In the genomic region with DNA sequence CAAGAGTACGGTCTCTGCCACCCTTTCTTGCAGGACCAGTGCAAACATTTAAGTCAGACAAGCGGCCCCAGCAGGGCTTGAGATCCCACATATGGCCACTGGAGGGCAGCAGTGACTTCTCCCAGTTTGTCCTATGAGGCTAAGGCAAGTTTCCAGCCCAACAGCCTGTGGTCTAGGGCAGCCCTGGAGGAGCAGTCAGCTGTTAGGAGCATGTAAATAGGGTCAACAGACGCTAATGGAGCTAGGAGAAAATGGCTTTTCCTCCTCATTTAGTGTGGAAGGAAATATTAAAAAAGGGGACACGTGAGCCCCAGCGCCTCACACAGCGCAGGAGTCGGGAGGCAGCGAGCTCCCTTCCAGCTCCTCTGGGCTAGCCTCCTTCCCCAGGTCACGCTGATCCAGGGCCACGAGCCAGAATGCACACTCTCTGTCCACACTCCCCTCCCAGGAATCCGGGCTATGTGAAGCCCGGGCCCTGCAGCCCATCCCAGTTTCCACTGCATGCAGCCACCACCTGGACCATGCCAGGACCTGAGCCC, we compare ENCODE assay signal across 8 cellular contexts.
DNase-seq lines count a peak whose midpoint lies in the region; ATAC-seq, FAIRE-seq and TF ChIP-seq lines count a peak whose summit lies in the region.

No MANE protein-coding gene starts in this region.

- peak; percentile 78 for ATAC-seq in HG03571 (IDR thresholded peaks at IDR 0.05; ENCODE audit: unreplicated experiment)
- peak; percentile 83 for ATAC-seq in activated CD8-positive, alpha-beta T cell treated with anti-CD3 and anti-CD28 coated beads, Interleukin-2, amount 10 ng/mL, durations not matched to agents 7 days and 5 days

- H3K9ac ChIP-seq in H1 (replicated peaks in 1 of 4; ENCODE audit: extremely low read depth in 1 of 4, low read depth in 3 of 4, low read length in 3 of 4) (no peak overlapping the region), mesenchymal stem cell (ENCODE audit: low read length) (peak overlapping the region; percentile 73)

- no peak overlapping the region for H3K27ac ChIP-seq in H1 (ENCODE audit: low read depth, low read length)
- no peak overlapping the region for H3K27ac ChIP-seq in mesenchymal stem cell (ENCODE audit: low read length, poor library complexity, severe bottlenecking)

- H2BK12ac ChIP-seq in H1 (ENCODE audit: low read depth, low read length) (peak overlapping the region; percentile 89), mesenchymal stem cell (ENCODE audit: low read length in 2 of 2) (peak overlapping the region; percentile 15 to 69)

- peak; percentile 83 for FAIRE-seq in GM18507 (lab: Jason Lieb, UNC)
- peak; percentile 92 for FAIRE-seq in H1 (lab: Jason Lieb, UNC)

- H3K18ac ChIP-seq in H1 (ENCODE audit: extremely low read depth, low read length) (peak overlapping the region; percentile 68), mesenchymal stem cell (ENCODE audit: low read depth in 1 of 2, low read length in 2 of 2) (peak overlapping the region; percentile 2 to 81)

- DNase-seq in 8988T (peak; percentile 49), GM18507 (ENCODE audit: extremely low spot score, insufficient read length, low read depth) (peak; percentile 43), NCI-H82 (lab: John Stamatoyannopoulos, UW) (peak; percentile 94), H1 (ENCODE audit: low read depth in 1 of 2, low spot score in 2 of 2) (peak; percentile 91 to 96), mesenchymal stem cell (peak; percentile 92)
- DNase-seq in activated CD8-positive, alpha-beta T cell treated with anti-CD3 and anti-CD28 coated beads, Interleukin-2, amount 10 ng/mL, durations not matched to agents 7 days and 5 days = peak; percentile 80
- peak; percentile 18 for DNase-seq in stimulated activated CD8-positive, alpha-beta memory T cell treated with anti-CD3 and anti-CD28 coated beads, Interleukin-12 subunit alpha, Interleukin-12 subunit beta, amount 100 ng/mL, for 4 hours (ENCODE audit: low read depth)

- no peak overlapping the region for H4K91ac ChIP-seq in H1 (replicated peaks; ENCODE audit: insufficient read length, low read length)
- H4K91ac ChIP-seq in mesenchymal stem cell (ENCODE audit: low read length) = peak overlapping the region; percentile 5

- H2BK15ac ChIP-seq in H1 (ENCODE audit: low read length) (0 out of 2 replicates have a peak overlapping the region, but pooled peaks have one; percentile 76), mesenchymal stem cell (ENCODE audit: low read depth, poor library complexity, severe bottlenecking) (no peak overlapping the region)

- H3K27me3 ChIP-seq in H1 (replicated peaks in 1 of 4; ENCODE audit: control insufficient read depth in 3 of 4, extremely low read depth in 1 of 4, insufficient read depth in 3 of 4, low read length in 3 of 4) = no peaks in the 10 kb centered on the region
- peaks cover 0 to 3% of the 10 kb centered on the region in 2 experiments for H3K27me3 ChIP-seq in mesenchymal stem cell (ENCODE audit: control insufficient read depth in 1 of 2, insufficient read depth in 1 of 2, low read length in 2 of 2)

- H2BK120ac ChIP-seq in H1 (replicated peaks; ENCODE audit: low read depth, low read length) = no peak overlapping the region
- no peak overlapping the region for H2BK120ac ChIP-seq in mesenchymal stem cell (ENCODE audit: low read depth, low read length)

- H3K27ac Mint-ChIP-seq in activated CD8-positive, alpha-beta T cell treated with anti-CD3 and anti-CD28 coated beads, Interleukin-2, amount 10 ng/mL, durations not matched to agents 7 days and 5 days = no peak overlapping the region

- no peak for TF ChIP-seq EP300 in H1 (IDR thresholded peaks at IDR 0.05; ENCODE audit: borderline replicate concordance in 1 of 2, low read depth in 2 of 2, low read length in 2 of 2)

- peak; percentile 81 to 94 (median 93) for TF ChIP-seq CTCF in H1 (IDR thresholded peaks at IDR 0.05; ENCODE audit: control extremely low read depth in 1 of 3, insufficient read depth in 1 of 3, low read depth in 1 of 3, low read length in 3 of 3)

- H2AFZ ChIP-seq in H1 (ENCODE audit: low read length) (peak overlapping the region; percentile 65), mesenchymal stem cell (ENCODE audit: low read depth, low read length) (no peak overlapping the region)

- H3K36me3 ChIP-seq in H1 (ENCODE audit: control insufficient read depth in 2 of 4, insufficient read depth in 4 of 4, low read length in 3 of 4) (no peaks in the 10 kb centered on the region), mesenchymal stem cell (ENCODE audit: control insufficient read depth in 1 of 2, insufficient read depth in 2 of 2, low read depth in 1 of 2, low read length in 2 of 2) (no peaks in the 10 kb centered on the region)

- H3K79me2 ChIP-seq in H1 (ENCODE audit: control insufficient read depth in 1 of 2, insufficient read depth in 2 of 2, low read length in 2 of 2) = no peaks in the 10 kb centered on the region

- peak overlapping the region; percentile 75; the same call in 1 of the 2 replicates for H2BK20ac ChIP-seq in H1 (ENCODE audit: low read length)

- H3K4me1 ChIP-seq in H1 (replicated peaks in 1 of 4; ENCODE audit: control insufficient read depth in 3 of 4, insufficient read depth in 4 of 4, low read length in 3 of 4) (peaks cover 14 to 23% (median 18%) of the 10 kb centered on the region in 4 experiments), mesenchymal stem cell (ENCODE audit: control insufficient read depth, insufficient read depth, low read depth, low read length) (peaks cover 18% of the 10 kb centered on the region)

- H3K23me2 ChIP-seq in H1 (ENCODE audit: low read depth, low read length) = no peaks in the 10 kb centered on the region

- H3K14ac ChIP-seq in H1 (ENCODE audit: insufficient read length) (no peak overlapping the region), mesenchymal stem cell (ENCODE audit: low read length in 2 of 2) (peak overlapping the region in 1 of 2 experiments; percentile 44)

- no peak for TF ChIP-seq POLR2A in H1 (IDR thresholded peaks at IDR 0.05; ENCODE audit: control extremely low read depth in 1 of 2, low read depth in 2 of 2, low read length in 2 of 2)

- H3K27me3 Mint-ChIP-seq in activated CD8-positive, alpha-beta T cell treated with anti-CD3 and anti-CD28 coated beads, Interleukin-2, amount 10 ng/mL, durations not matched to agents 7 days and 5 days (ENCODE audit: low read depth) = no peaks in the 10 kb centered on the region

- H4K8ac ChIP-seq in H1 (ENCODE audit: extremely low read depth, insufficient read depth, low read length) (no peak overlapping the region), mesenchymal stem cell (ENCODE audit: low read length) (peak overlapping the region; percentile 47)

- 0 out of 2 replicates have a peak overlapping the region, but pooled peaks have one; percentile 41 for H2AK5ac ChIP-seq in H1 (ENCODE audit: low read depth, low read length)
- no peak overlapping the region for H2AK5ac ChIP-seq in mesenchymal stem cell (ENCODE audit: low read length, severe bottlenecking)

- H2BK5ac ChIP-seq in H1 (ENCODE audit: low read depth, low read length) = peak overlapping the region; percentile 92
- no peak overlapping the region for H2BK5ac ChIP-seq in mesenchymal stem cell (ENCODE audit: low read depth, low read length, poor library complexity, severe bottlenecking)

- H3K9me3 Mint-ChIP-seq in activated CD8-positive, alpha-beta T cell treated with anti-CD3 and anti-CD28 coated beads, Interleukin-2, amount 10 ng/mL, durations not matched to agents 7 days and 5 days (ENCODE audit: insufficient read depth) = no peaks in the 10 kb centered on the region

- H4K20me1 ChIP-seq in H1 (replicated peaks in 1 of 2; ENCODE audit: control insufficient read depth in 1 of 2, insufficient read depth in 2 of 2, low read length in 2 of 2) = no peaks in the 10 kb centered on the region

- peak; percentile 95 to 98 for TF ChIP-seq RAD21 in H1 (IDR thresholded peaks at IDR 0.05 in 1 of 2, conservative IDR thresholded peaks at IDR 0.05 in 1 of 2; ENCODE audit: low read depth in 2 of 2, low read length in 2 of 2)

- H3K4ac ChIP-seq in H1 (replicated peaks; ENCODE audit: insufficient read length, low read depth, low read length) (peak overlapping the region; percentile 11), mesenchymal stem cell (ENCODE audit: low read depth in 1 of 2, low read length in 2 of 2) (no peak overlapping the region)

- H3K4me1 Mint-ChIP-seq in activated CD8-positive, alpha-beta T cell treated with anti-CD3 and anti-CD28 coated beads, Interleukin-2, amount 10 ng/mL, durations not matched to agents 7 days and 5 days (ENCODE audit: low read depth) = peaks cover 3% of the 10 kb centered on the region

- no peak overlapping the region for H3K56ac ChIP-seq in H1 (replicated peaks; ENCODE audit: insufficient read length, low read depth, low read length)

- H3K4me2 ChIP-seq in H1 (ENCODE audit: insufficient read depth in 1 of 2, low read depth in 2 of 2, low read length in 2 of 2) (no peak overlapping the region), mesenchymal stem cell (ENCODE audit: low read length, poor library complexity, severe bottlenecking) (no peak overlapping the region)

- no peak overlapping the region for H4K5ac ChIP-seq in H1 (ENCODE audit: insufficient read length, low read depth, low read length)

- H3K4me3 ChIP-seq in H1 (ENCODE audit: extremely low read depth in 1 of 4, insufficient read depth in 2 of 4, low read depth in 3 of 4, low read length in 4 of 4) = no peak overlapping the region
- H3K4me3 ChIP-seq in mesenchymal stem cell (ENCODE audit: insufficient read depth in 1 of 2, low read depth in 1 of 2, low read length in 2 of 2) = no peak overlapping the region

- CTCF ChIA-PET in activated CD8-positive, alpha-beta T cell treated with anti-CD3 and anti-CD28 coated beads, Interleukin-2, amount 10 ng/mL, durations not matched to agents 7 days and 5 days (lab: Charles Lee) = interaction anchor here (0.7 to 3.1 kb wide), 6 partner anchors 9 to 635 kb away, joined by 3 to 11 read pairs (median 4); no protein-coding TSS in a partner anchor
- CTCF ChIA-PET in H1 (lab: Charles Lee; ENCODE audit: partially characterized antibody) = interaction anchor here (0.7 to 6.8 kb wide), 50 partner anchors 8 to 403 kb away, joined by 3 to 84 read pairs (median 4); no protein-coding TSS in a partner anchor

- 69% methylated on average over 12 of the region's 12 CpGs; no CpG with 5 or more reads in 1 of the 2 experiments for WGBS in H1 (ENCODE audit: extremely low coverage in 1 of 2, insufficient coverage in 1 of 2, insufficient read length in 1 of 2, insufficient replicate concordance in 2 of 2, low coverage in 1 of 2, low lambda C conversion rate in 2 of 2, missing lambda C conversion rate in 1 of 2), 2 experiments
- 56% methylated on average over 11 of the region's 12 CpGs for WGBS in mesenchymal stem cell

- H3K9me3 ChIP-seq in H1 (ENCODE audit: insufficient read depth in 2 of 2, low read depth in 1 of 2, low read length in 1 of 2) (no peaks in the 10 kb centered on the region), mesenchymal stem cell (ENCODE audit: control insufficient read depth, low read length) (no peaks in the 10 kb centered on the region)

- H3K23ac ChIP-seq in H1 (ENCODE audit: insufficient read length) = no peak overlapping the region
- H3K23ac ChIP-seq in mesenchymal stem cell (ENCODE audit: low read length in 2 of 2) = no peak overlapping the region

- H3K79me1 ChIP-seq in H1 (ENCODE audit: low read depth, low read length) (no peaks in the 10 kb centered on the region), mesenchymal stem cell (replicated peaks; ENCODE audit: low read length, poor library complexity, severe bottlenecking) (no peaks in the 10 kb centered on the region)

- no peak overlapping the region for H3K4me3 Mint-ChIP-seq in activated CD8-positive, alpha-beta T cell treated with anti-CD3 and anti-CD28 coated beads, Interleukin-2, amount 10 ng/mL, durations not matched to agents 7 days and 5 days

- H3K36me3 Mint-ChIP-seq in activated CD8-positive, alpha-beta T cell treated with anti-CD3 and anti-CD28 coated beads, Interleukin-2, amount 10 ng/mL, durations not matched to agents 7 days and 5 days (ENCODE audit: low read depth) = no peaks in the 10 kb centered on the region

- POLR2A ChIA-PET in activated CD8-positive, alpha-beta T cell treated with anti-CD3 and anti-CD28 coated beads, Interleukin-2, amount 10 ng/mL, durations not matched to agents 7 days and 5 days (lab: Charles Lee) = no interaction called here
- POLR2A ChIA-PET in H1 (lab: Charles Lee; ENCODE audit: partially characterized antibody) = interaction anchor here (1.1 kb wide), 1 partner anchor 10 kb away, joined by 3 read pairs; no protein-coding TSS in a partner anchor

Comparison
In these comparisons a context has a peak if more than half of its experiments do, and no peak if none do; other contexts are left out.
1. DNase-seq: peak in every context shown above with its lines; median percentile 94 in NCI-H82; 94 in H1; 92 in mesenchymal stem cell; 80 in activated CD8-positive, alpha-beta T cell treated with anti-CD3 and anti-CD28 coated beads, Interleukin-2, amount 10 ng/mL, durations not matched to agents 7 days and 5 days; 49 in 8988T; 43 in GM18507; 18 in stimulated activated CD8-positive, alpha-beta memory T cell treated with anti-CD3 and anti-CD28 coated beads, Interleukin-12 subunit alpha, Interleukin-12 subunit beta, amount 100 ng/mL, for 4 hours.